23 cellular contexts compared by ENCODE assay signal in genomic region chr4:182758288-182758687, GRCh38.
"Had no signal": no experiment of that assay in that cellular context is flagged by ENCODE, and none has a peak within 500 bp of the region (broad histone marks: within the 10 kb centered on the region; RNA-seq: fewer than 3 reads in every experiment).

No MANE protein-coding gene starts in this region.

- H3K4me3 ChIP-seq: dorsolateral prefrontal cortex, esophagus squamous epithelium, gastroesophageal sphincter, mucosa of descending colon, psoas muscle, spleen, testis, tibial nerve had no signal

- H2AFZ ChIP-seq: parathyroid adenoma had no signal

- H3K27ac ChIP-seq: dorsolateral prefrontal cortex, epithelial cell of prostate, esophagus squamous epithelium, gastroesophageal sphincter, parathyroid adenoma, psoas muscle, spleen, testis, tibial nerve had no signal

- H3K27me3 ChIP-seq: esophagus squamous epithelium, gastroesophageal sphincter, spleen, testis, tibial nerve had no signal

- H3K36me3 ChIP-seq: esophagus squamous epithelium had no signal

- ATAC-seq: gastroesophageal sphincter; left colon; mucosa of descending colon; naive thymus-derived CD8-positive, alpha-beta T cell; psoas muscle; sciatic nerve; stimulated activated naive B cell treated with anti-CD40 and anti-IgM and Interleukin-4, amounts not matched to agents 10 μg/mL and 1 μg/mL and 100 μg/mL, for 72 hours; stimulated activated naive CD8-positive, alpha-beta T cell treated with anti-CD3 and anti-CD28 coated beads, Interleukin-15, amount 100 ng/mL, for 72 hours had no signal

- H3K4me1 ChIP-seq: esophagus squamous epithelium, gastroesophageal sphincter, parathyroid adenoma, psoas muscle, spleen, testis, tibial nerve had no signal

- H3K9ac ChIP-seq: parathyroid adenoma had no signal

- H3K9me3 ChIP-seq: esophagus squamous epithelium, gastroesophageal sphincter, mucosa of descending colon, psoas muscle, testis, tibial nerve had no signal

- DNase-seq: cortex of kidney; dorsolateral prefrontal cortex; effector memory CD4-positive, alpha-beta T cell; esophagus squamous epithelium; foreskin fibroblast; glutamatergic neuron; left colon; mammary epithelial cell; mucosa of descending colon; naive thymus-derived CD8-positive, alpha-beta T cell; psoas muscle; spleen; stimulated activated CD4-positive, alpha-beta T cell treated with anti-CD3 and anti-CD28 coated beads, Interleukin-15, amount 100 ng/mL, for 24 hours; stimulated activated CD4-positive, alpha-beta T cell treated with anti-CD3 and anti-CD28 coated beads, Interleukin-1b, Interleukin-23, amount 100 ng/mL, for 48 hours; stimulated activated CD4-positive, alpha-beta T cell treated with anti-CD3 and anti-CD28 coated beads, Interleukin-4, amount 100 ng/mL, for 4 hours; stimulated activated naive B cell treated with anti-CD40 and anti-IgM and Interleukin-4, amounts not matched to agents 10 μg/mL and 1 μg/mL and 100 μg/mL, for 72 hours; stimulated activated naive CD8-positive, alpha-beta T cell treated with anti-CD3 and anti-CD28 coated beads, Interleukin-15, amount 100 ng/mL, for 72 hours; testis had no signal
